ENCODE assay signal across 1 cellular context in genomic region chr13:24075137-24075975, GRCh38.
TF ChIP-seq lines count a peak whose summit lies in the region.

No MANE protein-coding gene starts in this region.

TF ChIP-seq in HepG2, 621 proteins besides CTCF, POLR2A, EP300 and RAD21 (continued from another document):
- no peak for TF ChIP-seq AHDC1 (CRISPR knock-in tag; IDR thresholded peaks at IDR 0.05; ENCODE audit: borderline replicate concordance)
